In genomic region chr9:112863214-112863613, GRCh38 we compare ENCODE assay signal across 14 cellular contexts. TPM values are rescaled to one million over a fixed set of nuclear protein-coding genes. Genes with fewer than 3 reads are reported as not detected.
DNase-seq lines count a peak whose midpoint lies in the region; ATAC-seq and TF ChIP-seq lines count a peak whose summit lies in the region.
"Had no signal": no experiment of that assay in that cellular context is flagged by ENCODE, and none has a peak within 500 bp of the region (broad histone marks: within the 10 kb centered on the region; RNA-seq: fewer than 3 reads in every experiment).

No MANE protein-coding gene starts in this region.

- 16 to 22% methylated on average over 4 of the region's 4 CpGs for WGBS in upper lobe of left lung, 2 donors

- peak overlapping the region; percentile 57 to 72 for H3K27ac ChIP-seq in right atrium auricular region
- peak overlapping the region; percentile 55 to 84 (median 76) for H3K27ac ChIP-seq in upper lobe of left lung

- peak in 1 of 4 donors; percentile 32 for TF ChIP-seq POLR2A in upper lobe of left lung (IDR thresholded peaks at IDR 0.05)

- H3K27me3 Mint-ChIP-seq in activated naive CD8-positive, alpha-beta T cell treated with anti-CD3 and anti-CD28 coated beads, Interleukin-2, amount 50 U/mL, for 24 hours = no peaks in the 10 kb centered on the region
- H3K27me3 Mint-ChIP-seq in activated naive CD8-positive, alpha-beta T cell treated with anti-CD3 and anti-CD28 coated beads for 36 hours = no peaks in the 10 kb centered on the region

- H3K9me3 Mint-ChIP-seq in activated naive CD8-positive, alpha-beta T cell treated with anti-CD3 and anti-CD28 coated beads, Interleukin-2, amount 50 U/mL, for 24 hours = no peaks in the 10 kb centered on the region
- no peaks in the 10 kb centered on the region for H3K9me3 Mint-ChIP-seq in activated naive CD8-positive, alpha-beta T cell treated with anti-CD3 and anti-CD28 coated beads for 36 hours
- H3K9me3 Mint-ChIP-seq: neural crest cell had no signal

- H3K27me3 ChIP-seq in right atrium auricular region = no peaks in the 10 kb centered on the region
- H3K27me3 ChIP-seq in upper lobe of left lung = no peaks in the 10 kb centered on the region
- H3K27me3 ChIP-seq in HAP-1 (ENCODE audit: low read depth) = no peaks in the 10 kb centered on the region

- TF ChIP-seq CTCF in right atrium auricular region (IDR thresholded peaks at IDR 0.05) = no peak
- no peak for TF ChIP-seq CTCF in upper lobe of left lung (IDR thresholded peaks at IDR 0.05)
- no peak for TF ChIP-seq CTCF in GM20000 (IDR thresholded peaks at IDR 0.05; ENCODE audit: extremely low read depth, missing control alignments)

- in situ Hi-C loops in HAP-1 (cut with MboI; ENCODE audit: low sequenced_read_pairs) = no loop called here

- peaks cover 7% of the 10 kb centered on the region for H3K36me3 Mint-ChIP-seq in activated naive CD8-positive, alpha-beta T cell treated with anti-CD3 and anti-CD28 coated beads, Interleukin-2, amount 50 U/mL, for 24 hours (ENCODE audit: low read depth)
- peaks cover 5% of the 10 kb centered on the region for H3K36me3 Mint-ChIP-seq in activated naive CD8-positive, alpha-beta T cell treated with anti-CD3 and anti-CD28 coated beads for 36 hours

- peaks cover 23% of the 10 kb centered on the region for H3K4me1 Mint-ChIP-seq in activated naive CD8-positive, alpha-beta T cell treated with anti-CD3 and anti-CD28 coated beads, Interleukin-2, amount 50 U/mL, for 24 hours
- H3K4me1 Mint-ChIP-seq in activated naive CD8-positive, alpha-beta T cell treated with anti-CD3 and anti-CD28 coated beads for 36 hours = peaks cover 14% of the 10 kb centered on the region

- peak overlapping the region; percentile 12 for H3K27ac Mint-ChIP-seq in activated naive CD8-positive, alpha-beta T cell treated with anti-CD3 and anti-CD28 coated beads, Interleukin-2, amount 50 U/mL, for 24 hours
- H3K27ac Mint-ChIP-seq in activated naive CD8-positive, alpha-beta T cell treated with anti-CD3 and anti-CD28 coated beads for 36 hours = no peak overlapping the region

- H3K36me3 ChIP-seq in right atrium auricular region (peaks cover under 1% of the 10 kb centered on the region), upper lobe of left lung (peaks cover 0 to 8% (median 4%) of the 10 kb centered on the region in 4 donors), HAP-1 (replicated peaks) (no peaks in the 10 kb centered on the region)

- no peak overlapping the region for H3K4me3 ChIP-seq in right atrium auricular region
- H3K4me3 ChIP-seq in upper lobe of left lung = no peak overlapping the region
- H3K4me3 ChIP-seq in HAP-1 = no peak overlapping the region

- no peak for DNase-seq in activated naive CD8-positive, alpha-beta T cell treated with anti-CD3 and anti-CD28 coated beads, Interleukin-2, amount 50 U/mL, for 24 hours
- no peak for DNase-seq in activated naive CD8-positive, alpha-beta T cell treated with anti-CD3 and anti-CD28 coated beads for 36 hours
- DNase-seq in SIG-M5 treated with dmso at 0.1 percent for 504 hours (lab: John Stamatoyannopoulos, UW; ENCODE audit: unreplicated experiment) (peak; percentile 89), right atrium auricular region (ENCODE audit: low spot score) (no peak), upper lobe of left lung (peak in 1 of 2 donors; percentile 80), GM20000 (ENCODE audit: low spot score) (no peak), HAP-1 (ENCODE audit: low spot score in 2 of 2) (no peak), NK-92 (lab: John Stamatoyannopoulos, UW; ENCODE audit: unreplicated experiment) (no peak)
- DNase-seq: activated CD8-positive, alpha-beta memory T cell treated with anti-CD3 and anti-CD28 coated beads, Interleukin-2, amount 50 U/mL, for 4 hours; glutamatergic neuron; NCI-H2029 treated with DMSO at 0.1 percent for 48 hours had no signal

- H3K4me1 ChIP-seq in right atrium auricular region (peaks cover 0 to 14% of the 10 kb centered on the region in 2 donors), upper lobe of left lung (peaks cover 45 to 74% (median 71%) of the 10 kb centered on the region in 4 donors), HAP-1 (no peaks in the 10 kb centered on the region)

- TF ChIP-seq EP300 in upper lobe of left lung (IDR thresholded peaks at IDR 0.05) = no peak

- H3K4me3 Mint-ChIP-seq in activated naive CD8-positive, alpha-beta T cell treated with anti-CD3 and anti-CD28 coated beads, Interleukin-2, amount 50 U/mL, for 24 hours = no peak overlapping the region
- no peak overlapping the region for H3K4me3 Mint-ChIP-seq in activated naive CD8-positive, alpha-beta T cell treated with anti-CD3 and anti-CD28 coated beads for 36 hours
- H3K4me3 Mint-ChIP-seq: neural crest cell had no signal

- no peaks in the 10 kb centered on the region for H3K9me3 ChIP-seq in right atrium auricular region
- H3K9me3 ChIP-seq in upper lobe of left lung = no peaks in the 10 kb centered on the region
- no peaks in the 10 kb centered on the region for H3K9me3 ChIP-seq in HAP-1

- no peak for ATAC-seq in activated naive CD8-positive, alpha-beta T cell treated with anti-CD3 and anti-CD28 coated beads, Interleukin-2, amount 50 U/mL, for 24 hours
- ATAC-seq in upper lobe of left lung (ENCODE audit: low FRiP score in 2 of 2) = peak; percentile 37 to 59
- ATAC-seq: SK-N-SH treated with all-trans-retinoic acid at 6 μM for 48 hours had no signal

RNA-seq across cellular contexts. Expression of gene SLC46A2, which starts 27.5 kb away (rescaled TPM):
- not detected for total RNA-seq in activated naive CD8-positive, alpha-beta T cell treated with anti-CD3 and anti-CD28 coated beads for 36 hours
- total RNA-seq in right atrium auricular region (under 1 TPM in 1 of 2 donors, not detected in 1; 0.43 TPM), upper lobe of left lung (10 to 100 TPM in 5 of 6 donors, 1 to 10 TPM in 1; 9.1 to 23.6 (median 14.8) TPM)
- total RNA-seq: bronchial epithelial cell, neural crest cell had no signal

Comparison
In these comparisons a context has a peak if more than half of its experiments do, and no peak if none do; other contexts are left out.
1. RNA of gene SLC46A2, which starts 27.5 kb away (total RNA-seq): 9.1 to 23.6 TPM in upper lobe of left lung; 0.43 TPM in right atrium auricular region and not detected in activated naive CD8-positive, alpha-beta T cell treated with anti-CD3 and anti-CD28 coated beads for 36 hours; every median in the first group is over 4 times any median in the second.